ENCODE assay signal across 1 cellular context in genomic region chr15:32508060-32508459, GRCh38. TPM values are rescaled to one million over a fixed set of nuclear protein-coding genes. Genes with fewer than 3 reads are reported as not detected.
"Had no signal": no experiment of that assay in that cellular context is flagged by ENCODE, and none has a peak within 500 bp of the region (broad histone marks: within the 10 kb centered on the region; RNA-seq: fewer than 3 reads in every experiment).

No MANE protein-coding gene starts in this region.

RNA-seq across cellular contexts. Expression of gene GOLGA8O, which starts 52.6 kb away (rescaled TPM):
- total RNA-seq: NCI-H460 had no signal
